25 cellular contexts compared by ENCODE assay signal in the genomic region with DNA sequence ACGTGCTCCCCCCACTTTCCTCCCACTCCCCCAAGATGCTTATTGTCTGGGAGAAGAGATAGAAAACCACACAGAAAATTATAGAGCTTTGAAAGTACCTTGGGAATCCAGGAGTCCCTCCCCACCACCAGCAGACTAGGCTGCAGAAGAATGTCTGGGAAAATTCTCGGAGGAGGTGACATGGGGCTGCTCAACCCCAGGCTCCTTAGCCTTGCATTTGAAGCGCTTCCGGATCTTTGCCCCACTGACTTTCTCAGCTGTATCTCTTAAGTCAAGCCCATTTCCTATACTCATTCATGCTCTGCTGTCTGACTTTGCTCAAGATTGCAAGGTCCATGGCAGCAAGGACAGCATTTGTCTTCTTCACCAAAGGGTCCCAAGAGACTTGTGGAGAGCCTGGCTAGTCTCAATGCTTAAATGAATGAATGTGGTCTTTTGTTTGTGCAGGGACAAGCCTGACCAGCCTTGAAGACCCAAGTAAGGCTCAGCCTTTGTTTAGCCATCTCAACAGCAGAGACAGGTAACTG.
"Had no signal": no experiment of that assay in that cellular context is flagged by ENCODE, and none has a peak within 500 bp of the region (broad histone marks: within the 10 kb centered on the region; RNA-seq: fewer than 3 reads in every experiment).

No MANE protein-coding gene starts in this region.

- H3K4me3 ChIP-seq: left lung, lower lobe of right lung, mucosa of descending colon, ovary, prostate gland, skin epidermis, spleen, suprapubic skin, tibial nerve, upper lobe of left lung had no signal

- H3K9me3 ChIP-seq: left lung, lower lobe of right lung, mucosa of descending colon, ovary, prostate gland, spleen, suprapubic skin, tibial nerve, upper lobe of left lung had no signal

- H3K27ac ChIP-seq: left lung, lower lobe of right lung, ovary, prostate gland, skin epidermis, spleen, suprapubic skin, tibial nerve, upper lobe of left lung had no signal

- H3K27me3 ChIP-seq: left lung, ovary, spleen, suprapubic skin, tibial nerve, upper lobe of left lung had no signal

- H3K4me1 ChIP-seq: prostate gland had no signal

- FAIRE-seq: islet of Langerhans, kidney had no signal

- DNase-seq: hypothalamus; immature natural killer cell; kidney; left colon; left lung; lower lobe of right lung; mammary epithelial cell; midbrain; mucosa of descending colon; naive thymus-derived CD4-positive, alpha-beta T cell; ovary; retina; right cardiac atrium; spleen; stimulated activated CD4-positive, alpha-beta T cell treated with anti-CD3 and anti-CD28 coated beads, Interleukin-4, amount 100 ng/mL, for 24 hours; stimulated activated naive CD4-positive, alpha-beta T cell; upper lobe of left lung had no signal

- ATAC-seq: left colon; left lung; lower lobe of right lung; mucosa of descending colon; naive thymus-derived CD4-positive, alpha-beta T cell; natural killer cell treated with Interleukin-12 subunit alpha and Interleukin-12 subunit beta and Interleukin-15 and Interleukin-18, amount 100 ng/mL, for 72 hours; right cardiac atrium; sciatic nerve; stimulated activated effector memory CD8-positive, alpha-beta T cell treated with anti-CD3 and anti-CD28 coated beads, Interleukin-12 subunit alpha, Interleukin-12 subunit beta, amount 100 ng/mL, for 72 hours had no signal

- H3K36me3 ChIP-seq: left lung, lower lobe of right lung, ovary, prostate gland, spleen, tibial nerve, upper lobe of left lung had no signal
